In the genomic region with DNA sequence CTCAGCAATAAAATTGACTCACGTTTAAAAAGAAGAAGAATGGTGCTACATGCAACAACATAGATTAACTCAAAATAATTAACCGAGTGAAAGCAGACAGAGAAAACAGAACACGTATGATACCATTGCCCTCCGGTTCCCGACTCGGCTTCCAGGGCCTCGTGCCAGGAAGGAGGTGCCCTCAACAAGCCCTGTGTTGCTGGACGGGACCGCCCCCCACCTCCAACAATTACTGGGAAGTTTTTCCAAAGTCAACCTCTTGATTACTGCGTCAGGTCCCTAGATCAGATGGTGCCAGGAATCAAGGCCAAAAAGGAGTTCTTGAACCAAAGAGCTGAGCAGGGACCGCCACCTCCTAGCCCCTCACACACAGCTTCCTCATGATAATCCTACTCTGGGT, we compare ENCODE assay signal across 17 cellular contexts. TPM values are rescaled to one million over a fixed set of nuclear protein-coding genes. Genes with fewer than 3 reads are reported as not detected.
DNase-seq lines count a peak whose midpoint lies in the region; ATAC-seq, FAIRE-seq and TF ChIP-seq lines count a peak whose summit lies in the region.
"Had no signal": no experiment of that assay in that cellular context is flagged by ENCODE, and none has a peak within 500 bp of the region (broad histone marks: within the 10 kb centered on the region; RNA-seq: fewer than 3 reads in every experiment).

No MANE protein-coding gene starts in this region.

- H4K20me1 ChIP-seq in BLaER1 treated with 17β-estradiol and CSF1 and Interleukin-3, amounts not matched to agents 10 nM and 100 nM: no peaks in the 10 kb centered on the region
- H4K20me1 ChIP-seq in astrocyte (ENCODE audit: insufficient read depth, low read length) (no peaks in the 10 kb centered on the region), smooth muscle cell (ENCODE audit: low read depth) (no peaks in the 10 kb centered on the region)

- H3K4me3 ChIP-seq in BLaER1 treated with 17β-estradiol and CSF1 and Interleukin-3, amounts not matched to agents 10 nM and 100 nM: no peak overlapping the region
- H3K4me3 ChIP-seq in HEK293 (ENCODE audit: low read depth, low read length): peak overlapping the region; percentile 0
- H3K4me3 ChIP-seq in astrocyte (ENCODE audit: insufficient read depth, low read depth, low read length): no peak overlapping the region
- H3K4me3 ChIP-seq in smooth muscle cell: no peak overlapping the region
- H3K4me3 ChIP-seq in MG63: no peak overlapping the region
- H3K4me3 ChIP-seq: A549 had no signal

- no peaks in the 10 kb centered on the region for H3K4me1 Mint-ChIP-seq in astrocyte (ENCODE audit: low read depth, unreplicated experiment)

- peak overlapping the region; percentile 84 for H3K27ac Mint-ChIP-seq in astrocyte (ENCODE audit: unreplicated experiment)
- H3K27ac Mint-ChIP-seq: CD8-positive, alpha-beta T cell had no signal

- H3K9me3 Mint-ChIP-seq in astrocyte (ENCODE audit: unreplicated experiment): no peaks in the 10 kb centered on the region
- H3K9me3 Mint-ChIP-seq: CD8-positive, alpha-beta T cell had no signal

- FAIRE-seq in astrocyte (lab: Jason Lieb, UNC): no peak
- FAIRE-seq: A549, D721Med, GM19239 had no signal

- no peak for ATAC-seq in HG03097 (IDR thresholded peaks at IDR 0.05; ENCODE audit: low FRiP score, unreplicated experiment)
- ATAC-seq: CD8-positive, alpha-beta T cell had no signal

- no peak overlapping the region for H3K9ac ChIP-seq in BLaER1 treated with 17β-estradiol and CSF1 and Interleukin-3, amounts not matched to agents 10 nM and 100 nM
- H3K9ac ChIP-seq in astrocyte (ENCODE audit: low read length): no peak overlapping the region
- H3K9ac ChIP-seq in smooth muscle cell (ENCODE audit: low read depth): no peak overlapping the region

- no peaks in the 10 kb centered on the region for H3F3A ChIP-seq in smooth muscle cell (ENCODE audit: low read depth)

- TF ChIP-seq CTCF in HEK293 (tag by site-specific recombination; IDR thresholded peaks at IDR 0.05) (no peak), astrocyte (IDR thresholded peaks at IDR 0.05; ENCODE audit: insufficient read depth, low read depth, low read length) (no peak), smooth muscle cell (IDR thresholded peaks at IDR 0.05; ENCODE audit: borderline replicate concordance, insufficient read depth, poor library complexity, severe bottlenecking) (no peak)

- 0 out of 22 replicates have a peak, but pooled peaks cover 0 to 3% (median 0%) of the 10 kb centered on the region in 11 experiments for H3K36me3 ChIP-seq in BLaER1 treated with 17β-estradiol and CSF1 and Interleukin-3, amounts not matched to agents 10 nM and 100 nM
- H3K36me3 ChIP-seq in HEK293 (ENCODE audit: control insufficient read depth in 2 of 2, insufficient read depth in 1 of 2, low read length in 2 of 2): no peaks in the 10 kb centered on the region
- no peaks in the 10 kb centered on the region for H3K36me3 ChIP-seq in astrocyte (ENCODE audit: insufficient read depth, low read length)
- H3K36me3 ChIP-seq in smooth muscle cell (ENCODE audit: low read depth): no peaks in the 10 kb centered on the region
- H3K36me3 ChIP-seq in MG63: no peaks in the 10 kb centered on the region
- H3K36me3 ChIP-seq: BE2C had no signal

- 97% methylated on average over 11 of the region's 11 CpGs for WGBS in smooth muscle cell (ENCODE audit: low lambda C conversion rate)

- H3K4me3 Mint-ChIP-seq in astrocyte (ENCODE audit: unreplicated experiment): no peak overlapping the region
- H3K4me3 Mint-ChIP-seq: CD14-positive monocyte; CD8-positive, alpha-beta T cell had no signal

- peak overlapping the region in 3 of 11 experiments; percentile 26 to 33 (median 29); a peak in 4 of 22 replicates for H3K27ac ChIP-seq in BLaER1 treated with 17β-estradiol and CSF1 and Interleukin-3, amounts not matched to agents 10 nM and 100 nM
- no peak overlapping the region for H3K27ac ChIP-seq in HEK293 (ENCODE audit: extremely low read depth, low read depth, low read length)
- no peak overlapping the region for H3K27ac ChIP-seq in astrocyte (ENCODE audit: low read depth, low read length)
- H3K27ac ChIP-seq in smooth muscle cell (ENCODE audit: low read depth): peak overlapping the region; percentile 60
- H3K27ac ChIP-seq: HL-60 had no signal

- H3K36me3 Mint-ChIP-seq in astrocyte (ENCODE audit: low read depth, unreplicated experiment): no peaks in the 10 kb centered on the region
- H3K36me3 Mint-ChIP-seq: CD14-positive monocyte; CD8-positive, alpha-beta T cell had no signal

- POLR2A ChIA-PET in HEK293 (lab: Yijun Ruan, JAX): no interaction called here

- peak overlapping the region in 7 of 11 experiments; percentile 10 to 62 (median 45); a peak in 11 of 22 replicates for H3K4me2 ChIP-seq in BLaER1 treated with 17β-estradiol and CSF1 and Interleukin-3, amounts not matched to agents 10 nM and 100 nM
- no peak overlapping the region for H3K4me2 ChIP-seq in astrocyte (ENCODE audit: low read length)
- no peak overlapping the region for H3K4me2 ChIP-seq in smooth muscle cell

- H3K27me3 Mint-ChIP-seq in astrocyte (ENCODE audit: low read depth, unreplicated experiment): peaks cover 7% of the 10 kb centered on the region

- CTCF ChIA-PET in HEK293 (lab: Yijun Ruan, JAX): interaction anchor here (1.9 kb wide), 1 partner anchor 151 kb away, joined by 10 read pairs; no protein-coding TSS in a partner anchor

- H2AFZ ChIP-seq in astrocyte (ENCODE audit: low read depth, low read length) (no peak overlapping the region), smooth muscle cell (ENCODE audit: low read depth) (no peak overlapping the region)

- 0 out of 22 replicates have a peak, but pooled peaks cover 0 to 4% (median 0%) of the 10 kb centered on the region in 11 experiments for H3K9me3 ChIP-seq in BLaER1 treated with 17β-estradiol and CSF1 and Interleukin-3, amounts not matched to agents 10 nM and 100 nM (replicated peaks in 1 of 11)
- no peaks in the 10 kb centered on the region for H3K9me3 ChIP-seq in HEK293 (ENCODE audit: control insufficient read depth, insufficient read depth, low read depth, low read length)
- peaks cover 2% of the 10 kb centered on the region for H3K9me3 ChIP-seq in astrocyte (ENCODE audit: insufficient read depth, low read depth, low read length)
- no peaks in the 10 kb centered on the region for H3K9me3 ChIP-seq in smooth muscle cell (replicated peaks; ENCODE audit: low read depth)
- no peaks in the 10 kb centered on the region for H3K9me3 ChIP-seq in MG63
- H3K9me3 ChIP-seq: A549, BE2C had no signal

- no peaks in the 10 kb centered on the region for H3K79me2 ChIP-seq in astrocyte (ENCODE audit: insufficient read depth, low read length)
- no peaks in the 10 kb centered on the region for H3K79me2 ChIP-seq in smooth muscle cell (ENCODE audit: low read depth)

- no peaks in the 10 kb centered on the region for H3K27me3 ChIP-seq in BLaER1 treated with 17β-estradiol and CSF1 and Interleukin-3, amounts not matched to agents 10 nM and 100 nM
- H3K27me3 ChIP-seq in astrocyte (ENCODE audit: insufficient read depth, low read length) (no peaks in the 10 kb centered on the region), smooth muscle cell (ENCODE audit: low read depth) (no peaks in the 10 kb centered on the region), MG63 (peaks cover 6% of the 10 kb centered on the region; the same call in 1 of the 2 replicates)
- H3K27me3 ChIP-seq: BE2C had no signal

- DNase-seq in astrocyte (ENCODE audit: low read depth): no peak
- DNase-seq in smooth muscle cell (lab: John Stamatoyannopoulos, UW; ENCODE audit: unreplicated experiment): no peak
- DNase-seq in central memory CD4-positive, alpha-beta T cell: no peak
- DNase-seq in MG63: no peak
- DNase-seq: BE2C; CD8-positive, alpha-beta T cell; COR-L47; GF-D8 had no signal

- peaks cover 0 to 26% (median 16%) of the 10 kb centered on the region in 10 experiments; a peak in 17 of 20 replicates for H3K4me1 ChIP-seq in BLaER1 treated with 17β-estradiol and CSF1 and Interleukin-3, amounts not matched to agents 10 nM and 100 nM
- no peaks in the 10 kb centered on the region; the same call in 1 of the 2 replicates for H3K4me1 ChIP-seq in HEK293 (ENCODE audit: control insufficient read depth, insufficient read depth, low read length)
- H3K4me1 ChIP-seq in astrocyte (ENCODE audit: insufficient read depth, low read length): peaks cover 11% of the 10 kb centered on the region
- no peaks in the 10 kb centered on the region for H3K4me1 ChIP-seq in smooth muscle cell (ENCODE audit: low read depth)
- H3K4me1 ChIP-seq: BE2C had no signal

TF ChIP-seq in HEK293, 187 proteins besides CTCF, POLR2A, EP300 and RAD21:
- TF ChIP-seq, protein P1, sequence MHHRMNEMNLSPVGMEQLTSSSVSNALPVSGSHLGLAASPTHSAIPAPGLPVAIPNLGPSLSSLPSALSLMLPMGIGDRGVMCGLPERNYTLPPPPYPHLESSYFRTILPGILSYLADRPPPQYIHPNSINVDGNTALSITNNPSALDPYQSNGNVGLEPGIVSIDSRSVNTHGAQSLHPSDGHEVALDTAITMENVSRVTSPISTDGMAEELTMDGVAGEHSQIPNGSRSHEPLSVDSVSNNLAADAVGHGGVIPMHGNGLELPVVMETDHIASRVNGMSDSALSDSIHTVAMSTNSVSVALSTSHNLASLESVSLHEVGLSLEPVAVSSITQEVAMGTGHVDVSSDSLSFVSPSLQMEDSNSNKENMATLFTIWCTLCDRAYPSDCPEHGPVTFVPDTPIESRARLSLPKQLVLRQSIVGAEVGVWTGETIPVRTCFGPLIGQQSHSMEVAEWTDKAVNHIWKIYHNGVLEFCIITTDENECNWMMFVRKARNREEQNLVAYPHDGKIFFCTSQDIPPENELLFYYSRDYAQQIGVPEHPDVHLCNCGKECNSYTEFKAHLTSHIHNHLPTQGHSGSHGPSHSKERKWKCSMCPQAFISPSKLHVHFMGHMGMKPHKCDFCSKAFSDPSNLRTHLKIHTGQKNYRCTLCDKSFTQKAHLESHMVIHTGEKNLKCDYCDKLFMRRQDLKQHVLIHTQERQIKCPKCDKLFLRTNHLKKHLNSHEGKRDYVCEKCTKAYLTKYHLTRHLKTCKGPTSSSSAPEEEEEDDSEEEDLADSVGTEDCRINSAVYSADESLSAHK (tag by site-specific recombination; IDR thresholded peaks at IDR 0.05): no peak
- TF ChIP-seq SP3 (tag by site-specific recombination; IDR thresholded peaks at IDR 0.05): peak; percentile 22; the same call in 1 of the 2 replicates

RNA-seq across cellular contexts. Expression of a gene that starts 20.4 kb away (rescaled TPM):
- total RNA-seq in astrocyte (0.12 and 0.14 TPM in 2 replicates), smooth muscle cell (0.18 and 0.27 TPM in 2 replicates)
- polyA plus RNA-seq in smooth muscle cell: 0.98 and 4.2 TPM in 2 replicates
- not detected in 2 replicates for total RNA-seq in MG63 (2014; rRNA removed; shearing (Covaris generic); ENCODE audit: low replicate concordance)
- polyA plus RNA-seq: AG04450 had no signal

Comparison
In these comparisons a context has a peak if more than half of its experiments do, and no peak if none do; other contexts are left out.
1. H3K4me2 ChIP-seq: peak in BLaER1 treated with 17β-estradiol and CSF1 and Interleukin-3, amounts not matched to agents 10 nM and 100 nM (7 of 11); none in astrocyte (single experiment) and smooth muscle cell (single experiment).